In the genomic region with DNA sequence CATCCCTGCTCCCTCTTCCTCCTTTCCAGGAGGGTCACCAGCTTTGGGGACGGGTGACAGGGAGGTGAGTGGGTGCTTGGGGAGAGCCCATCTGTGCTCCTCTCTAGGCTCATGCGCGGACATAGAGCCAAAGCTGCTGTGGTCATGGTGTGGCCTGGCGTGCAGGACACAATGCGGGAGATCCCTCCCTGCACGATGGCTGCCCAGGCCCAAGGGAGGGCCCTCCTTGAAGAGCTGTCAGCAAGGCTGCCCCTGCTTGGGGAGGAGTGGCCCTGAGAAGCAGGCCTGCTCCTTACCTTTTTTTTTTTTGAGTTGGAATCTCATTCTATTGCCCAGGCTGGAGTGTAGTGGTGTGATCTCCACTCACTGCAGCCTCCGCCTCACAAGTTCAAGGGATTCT, we compare ENCODE assay signal across 19 cellular contexts.
"Had no signal": no experiment of that assay in that cellular context is flagged by ENCODE, and none has a peak within 500 bp of the region (broad histone marks: within the 10 kb centered on the region; RNA-seq: fewer than 3 reads in every experiment).

No MANE protein-coding gene starts in this region.

- H3K27me3 ChIP-seq: MG63, SJCRH30 had no signal

- DNase-seq: KBM-7, MG63, NCI-H1092, NCI-H1105 treated with DMSO at 0.1 percent for 48 hours, NCI-H1417 treated with DMSO at 0.1 percent for 48 hours, NCI-H146, NCI-H1694 treated with DMSO at 0.1 percent for 48 hours, NCI-H1930, NCI-H2081, NCI-H2107, NCI-H2227 treated with DMSO at 0.1 percent for 48 hours, NCI-H524, NCI-H526 treated with DMSO at 0.1 percent for 48 hours, NCI-H774, RPMI8226, SHP77 treated with DMSO at 0.1 percent for 48 hours, SJCRH30, T-helper 1 cell had no signal

- H3K9me3 ChIP-seq: MG63, SJCRH30 had no signal

- H3K4me3 ChIP-seq: MG63, SJCRH30 had no signal

- H3K36me3 ChIP-seq: MG63 had no signal

- ATAC-seq: SK-N-SH treated with all-trans-retinoic acid at 6 μM for 48 hours had no signal

- H3K27ac ChIP-seq: SJCRH30 had no signal
